ENCODE assay signal across 8 cellular contexts in genomic region chr11:14148653-14149273, GRCh38.
DNase-seq lines count a peak whose midpoint lies in the region; ATAC-seq and TF ChIP-seq lines count a peak whose summit lies in the region.

No MANE protein-coding gene starts in this region.

- TF ChIP-seq RAD21 in SK-N-SH (IDR thresholded peaks at IDR 0.05; ENCODE audit: low read length): peak; percentile 70

- H4K20me1 ChIP-seq in SK-N-SH (ENCODE audit: insufficient read depth): no peaks in the 10 kb centered on the region

- H3K27ac ChIP-seq in SK-N-SH (ENCODE audit: low read depth in 2 of 2, low read length in 1 of 2): no peak overlapping the region

- no peaks in the 10 kb centered on the region for H3K36me3 ChIP-seq in SK-N-SH (replicated peaks in 1 of 2; ENCODE audit: control insufficient read depth in 1 of 2, insufficient read depth in 2 of 2, low read length in 1 of 2)

- TF ChIP-seq EP300 in SK-N-SH (IDR thresholded peaks at IDR 0.05; ENCODE audit: borderline replicate concordance in 1 of 2, low read depth in 1 of 2, low read length in 1 of 2): no peak

- peak; percentile 62 for TF ChIP-seq CTCF in SK-N-SH (IDR thresholded peaks at IDR 0.05)
- peak; percentile 60 for TF ChIP-seq CTCF in fibroblast of pulmonary artery (IDR thresholded peaks at IDR 0.05; ENCODE audit: low read length, missing control alignments)

- no peaks in the 10 kb centered on the region for H3F3A ChIP-seq in SK-N-SH (replicated peaks; ENCODE audit: insufficient read depth)

- H3K9ac ChIP-seq in SK-N-SH: no peak overlapping the region

- ATAC-seq in HG02973 (IDR thresholded peaks at IDR 0.05; ENCODE audit: unreplicated experiment): peak; percentile 48

- WGBS in SK-N-SH (ENCODE audit: low lambda C conversion rate): 2% methylated on average over 3 of the region's 3 CpGs

- no peaks in the 10 kb centered on the region for H3K27me3 ChIP-seq in SK-N-SH (ENCODE audit: insufficient read depth)

- peaks cover 0 to 10% of the 10 kb centered on the region in 2 experiments; a peak in 2 of 4 replicates for H3K4me1 ChIP-seq in SK-N-SH (ENCODE audit: control insufficient read depth in 1 of 2, insufficient read depth in 2 of 2, low read depth in 1 of 2, low read length in 1 of 2)

- no peak overlapping the region for H2AFZ ChIP-seq in SK-N-SH (ENCODE audit: low read depth)

- H3K4me3 ChIP-seq in SK-N-SH (ENCODE audit: low read depth in 2 of 2, low read length in 1 of 2) (no peak overlapping the region), fibroblast of pulmonary artery (replicated peaks; ENCODE audit: low read depth, low read length) (no peak overlapping the region)

- peak; percentile 40 for DNase-seq in NCI-H1092 treated with DMSO at 0.1 percent for 48 hours (lab: John Stamatoyannopoulos, UW)
- DNase-seq in NCI-H1092 (lab: John Stamatoyannopoulos, UW): no peak
- DNase-seq in SK-N-SH: no peak
- peak; percentile 54 for DNase-seq in fibroblast of pulmonary artery (ENCODE audit: low read depth)
- peak; percentile 4 for DNase-seq in putamen (ENCODE audit: low spot score)
- DNase-seq in GF-D8 (lab: John Stamatoyannopoulos, UW): no peak
- DNase-seq in GDM1 (lab: John Stamatoyannopoulos, UW): no peak

- no peaks in the 10 kb centered on the region for H3K79me2 ChIP-seq in SK-N-SH (ENCODE audit: insufficient read depth)

- POLR2A ChIA-PET in SK-N-SH (lab: Yijun Ruan, JAX): interaction anchor here (0.6 kb wide), 1 partner anchor 192 kb away, joined by 4 read pairs; no protein-coding TSS in a partner anchor

- no peak overlapping the region for H3K4me2 ChIP-seq in SK-N-SH

- H3K9me2 ChIP-seq in SK-N-SH: no peaks in the 10 kb centered on the region

- no peaks in the 10 kb centered on the region for H3K9me3 ChIP-seq in SK-N-SH

- CTCF ChIA-PET in SK-N-SH (lab: Yijun Ruan, JAX): interaction anchor here (0.6 to 5.5 kb wide), 38 partner anchors 9 to 388 kb away, joined by 3 to 75 read pairs (median 4); partner anchors contain the start of gene SPON1

TF ChIP-seq in SK-N-SH, 30 proteins besides CTCF, POLR2A, EP300 and RAD21:
- peak; percentile 52 for TF ChIP-seq SMC3 (IDR thresholded peaks at IDR 0.05; ENCODE audit: low read depth, low read length)
- TF ChIP-seq, protein P1, sequence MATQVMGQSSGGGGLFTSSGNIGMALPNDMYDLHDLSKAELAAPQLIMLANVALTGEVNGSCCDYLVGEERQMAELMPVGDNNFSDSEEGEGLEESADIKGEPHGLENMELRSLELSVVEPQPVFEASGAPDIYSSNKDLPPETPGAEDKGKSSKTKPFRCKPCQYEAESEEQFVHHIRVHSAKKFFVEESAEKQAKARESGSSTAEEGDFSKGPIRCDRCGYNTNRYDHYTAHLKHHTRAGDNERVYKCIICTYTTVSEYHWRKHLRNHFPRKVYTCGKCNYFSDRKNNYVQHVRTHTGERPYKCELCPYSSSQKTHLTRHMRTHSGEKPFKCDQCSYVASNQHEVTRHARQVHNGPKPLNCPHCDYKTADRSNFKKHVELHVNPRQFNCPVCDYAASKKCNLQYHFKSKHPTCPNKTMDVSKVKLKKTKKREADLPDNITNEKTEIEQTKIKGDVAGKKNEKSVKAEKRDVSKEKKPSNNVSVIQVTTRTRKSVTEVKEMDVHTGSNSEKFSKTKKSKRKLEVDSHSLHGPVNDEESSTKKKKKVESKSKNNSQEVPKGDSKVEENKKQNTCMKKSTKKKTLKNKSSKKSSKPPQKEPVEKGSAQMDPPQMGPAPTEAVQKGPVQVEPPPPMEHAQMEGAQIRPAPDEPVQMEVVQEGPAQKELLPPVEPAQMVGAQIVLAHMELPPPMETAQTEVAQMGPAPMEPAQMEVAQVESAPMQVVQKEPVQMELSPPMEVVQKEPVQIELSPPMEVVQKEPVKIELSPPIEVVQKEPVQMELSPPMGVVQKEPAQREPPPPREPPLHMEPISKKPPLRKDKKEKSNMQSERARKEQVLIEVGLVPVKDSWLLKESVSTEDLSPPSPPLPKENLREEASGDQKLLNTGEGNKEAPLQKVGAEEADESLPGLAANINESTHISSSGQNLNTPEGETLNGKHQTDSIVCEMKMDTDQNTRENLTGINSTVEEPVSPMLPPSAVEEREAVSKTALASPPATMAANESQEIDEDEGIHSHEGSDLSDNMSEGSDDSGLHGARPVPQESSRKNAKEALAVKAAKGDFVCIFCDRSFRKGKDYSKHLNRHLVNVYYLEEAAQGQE (IDR thresholded peaks at IDR 0.05; ENCODE audit: low read depth, low read length): no peak

Comparison
In these comparisons a context has a peak if more than half of its experiments do, and no peak if none do; other contexts are left out.
1. DNase-seq: peak in NCI-H1092 treated with DMSO at 0.1 percent for 48 hours (single experiment), fibroblast of pulmonary artery (single experiment) and putamen (single experiment); none in NCI-H1092 (single experiment), SK-N-SH (single experiment), GF-D8 (single experiment) and GDM1 (single experiment).